In the genomic region with DNA sequence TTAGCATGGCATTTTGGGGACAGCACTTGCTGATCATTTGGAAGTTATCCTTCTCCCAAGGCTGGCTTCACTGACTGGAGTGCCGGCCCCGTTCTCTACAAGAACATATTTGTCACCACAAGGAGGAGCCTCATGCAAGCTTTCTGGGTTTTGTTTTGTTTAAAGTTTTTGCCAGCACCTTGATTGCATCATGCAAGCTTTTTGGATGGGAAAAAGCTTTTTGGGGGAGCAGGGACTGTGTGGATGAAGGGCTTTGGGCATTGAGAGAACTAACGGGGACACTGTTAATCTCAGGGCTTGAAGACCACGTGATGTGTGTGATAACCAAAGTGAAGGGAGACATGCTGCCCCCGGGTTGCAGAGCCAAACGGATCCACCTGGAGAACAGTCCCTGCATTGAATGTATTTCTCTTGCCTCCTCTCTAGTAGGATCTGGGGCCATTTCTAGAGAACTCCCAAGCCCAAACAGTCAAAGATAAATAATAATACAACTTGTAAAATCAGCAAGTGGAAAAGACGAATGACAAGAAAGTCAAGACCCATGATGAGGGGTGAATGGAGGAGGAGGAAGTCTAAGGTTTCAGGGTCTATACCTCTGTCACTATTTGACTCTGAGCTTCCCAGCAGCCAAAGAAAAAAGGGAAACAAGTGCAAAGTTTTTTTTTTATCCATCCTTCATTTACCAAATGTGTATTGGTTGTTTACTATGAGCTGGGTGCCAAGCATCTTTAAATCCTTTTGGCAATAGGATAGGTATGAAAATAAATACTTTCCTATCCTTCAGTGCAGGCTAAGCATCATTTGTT, we compare ENCODE assay signal across 8 cellular contexts. TPM values are rescaled to one million over a fixed set of nuclear protein-coding genes. Genes with fewer than 3 reads are reported as not detected.
DNase-seq lines count a peak whose midpoint lies in the region; TF ChIP-seq lines count a peak whose summit lies in the region.

No MANE protein-coding gene starts in this region.

- POLR2A ChIA-PET in RWPE1 (lab: Yijun Ruan, JAX; ENCODE audit: low non-redundant PET): no interaction called here

- peaks cover 20% of the 10 kb centered on the region for H3K27me3 ChIP-seq in smooth muscle cell (ENCODE audit: low read depth)

- H3K9me3 ChIP-seq in smooth muscle cell (replicated peaks; ENCODE audit: low read depth): no peaks in the 10 kb centered on the region

- 48% methylated on average over 7 of the region's 7 CpGs for WGBS in smooth muscle cell (ENCODE audit: low lambda C conversion rate)

- H3K36me3 ChIP-seq in smooth muscle cell (ENCODE audit: low read depth): no peaks in the 10 kb centered on the region

- H3F3A ChIP-seq in smooth muscle cell (ENCODE audit: low read depth): no peaks in the 10 kb centered on the region

- H3K27ac ChIP-seq in RWPE1 (no peak overlapping the region), smooth muscle cell (ENCODE audit: low read depth) (no peak overlapping the region)

- CTCF ChIA-PET in RWPE1 (lab: Yijun Ruan, JAX): interaction anchor here (0.5 to 1.4 kb wide), 3 partner anchors 17 to 1706 kb away, joined by 3 to 5 read pairs (median 4); a partner anchor contains a TSS

- H3K4me1 ChIP-seq in smooth muscle cell (ENCODE audit: low read depth): peaks cover 7% of the 10 kb centered on the region

- TF ChIP-seq CTCF in GM12874 (IDR thresholded peaks at IDR 0.05; ENCODE audit: insufficient read depth, low read depth, low read length) (0 out of 2 replicates have a peak, but pooled peaks have one; percentile 25), RWPE1 (conservative IDR thresholded peaks at IDR 0.05; ENCODE audit: low read depth) (peak; percentile 48), fibroblast of mammary gland (conservative IDR thresholded peaks at IDR 0.05; ENCODE audit: control insufficient read depth, insufficient read depth, low read depth, low read length) (peak; percentile 64), smooth muscle cell (IDR thresholded peaks at IDR 0.05; ENCODE audit: borderline replicate concordance, insufficient read depth, poor library complexity, severe bottlenecking) (peak; percentile 40)

- H3K9ac ChIP-seq in smooth muscle cell (ENCODE audit: low read depth): no peak overlapping the region

- H3K4me3 ChIP-seq in fibroblast of mammary gland (ENCODE audit: control insufficient read depth, low read depth, low read length) (no peak overlapping the region), smooth muscle cell (no peak overlapping the region)

- H4K20me1 ChIP-seq in smooth muscle cell (ENCODE audit: low read depth): no peaks in the 10 kb centered on the region

- H3K79me2 ChIP-seq in smooth muscle cell (ENCODE audit: low read depth): no peaks in the 10 kb centered on the region

- no peak overlapping the region for H2AFZ ChIP-seq in smooth muscle cell (ENCODE audit: low read depth)

- peak; percentile 61 for DNase-seq in AG20443 (ENCODE audit: low spot score)
- DNase-seq in RWPE1 (ENCODE audit: low spot score): no peak
- DNase-seq in fibroblast of mammary gland (ENCODE audit: low read depth): peak; percentile 63
- DNase-seq in smooth muscle cell (lab: John Stamatoyannopoulos, UW; ENCODE audit: unreplicated experiment): no peak
- no peak for DNase-seq in NCI-H1105 (lab: John Stamatoyannopoulos, UW)
- no peak for DNase-seq in activated CD4-positive, alpha-beta T cell treated with anti-CD3 and anti-CD28 coated beads for 1 hour
- DNase-seq in activated T-cell treated with anti-CD3 and anti-CD28 coated beads, Interleukin-2, amount 50 U/mL, for 1 hour: no peak

- no peak overlapping the region for H3K4me2 ChIP-seq in smooth muscle cell

RNA-seq across cellular contexts. Expression of a gene that starts 17.2 kb away (rescaled TPM):
- total RNA-seq in smooth muscle cell: not detected in 2 replicates
- not detected in 2 replicates for polyA plus RNA-seq in smooth muscle cell

RNA-seq across cellular contexts. Expression of a gene that starts 48.4 kb away (rescaled TPM):
- total RNA-seq in smooth muscle cell: 19.2 and 21.2 TPM in 2 replicates
- polyA plus RNA-seq in smooth muscle cell: 33.0 and 37.4 TPM in 2 replicates

Comparison
In these comparisons a context has a peak if more than half of its experiments do, and no peak if none do; other contexts are left out.
1. DNase-seq: peak in AG20443 (single experiment) and fibroblast of mammary gland (single experiment); none in RWPE1 (single experiment), smooth muscle cell (single experiment), NCI-H1105 (single experiment), activated CD4-positive, alpha-beta T cell treated with anti-CD3 and anti-CD28 coated beads for 1 hour (single experiment) and activated T-cell treated with anti-CD3 and anti-CD28 coated beads, Interleukin-2, amount 50 U/mL, for 1 hour (single experiment).
2. Peak in every context shown above with its lines, with median percentiles within 50 percentile points of each other: CTCF ChIP-seq.